In the genomic region with DNA sequence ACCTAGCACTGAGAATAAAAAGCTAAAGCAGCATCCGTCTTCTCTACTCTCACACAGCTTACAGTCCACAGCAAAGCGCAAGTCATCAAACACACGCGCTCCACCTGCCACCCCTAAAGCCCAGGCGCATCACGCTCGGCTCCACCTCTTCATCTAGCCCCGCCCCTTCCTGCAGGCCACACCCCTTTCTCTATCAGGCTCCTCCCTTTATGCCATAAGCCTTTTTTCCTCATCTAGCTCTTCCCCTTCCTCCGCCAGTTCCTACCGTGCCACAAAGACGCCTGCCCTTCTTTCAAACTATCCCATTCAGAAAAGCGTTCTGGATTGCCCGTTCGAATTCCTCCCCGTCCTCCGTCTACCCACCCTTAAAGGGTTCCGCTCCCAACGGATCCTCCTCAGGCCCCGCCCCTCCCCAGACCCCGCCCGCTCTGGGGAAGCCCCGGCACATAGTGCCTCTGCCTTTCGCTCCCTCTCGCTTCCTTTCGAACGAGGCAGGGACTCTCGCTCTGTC, we compare ENCODE assay signal across 8 cellular contexts. TPM values are rescaled to one million over a fixed set of nuclear protein-coding genes. Genes with fewer than 3 reads are reported as not detected.
DNase-seq lines count a peak whose midpoint lies in the region; ATAC-seq and TF ChIP-seq lines count a peak whose summit lies in the region.

No MANE protein-coding gene starts in this region.

- H3K36me3 ChIP-seq in PC-3 (ENCODE audit: low read depth, low read length) (no peaks in the 10 kb centered on the region), fibroblast of lung (ENCODE audit: control insufficient read depth, insufficient read depth, low read length) (no peaks in the 10 kb centered on the region)

- H3K4me2 ChIP-seq in PC-3 (ENCODE audit: low read length) (peak overlapping the region; percentile 83), fibroblast of lung (ENCODE audit: extremely low read depth, insufficient read depth, low read length) (peak overlapping the region; percentile 100)

- no peaks in the 10 kb centered on the region for H3K9me2 ChIP-seq in PC-3 (replicated peaks; ENCODE audit: low read length)

- H3K4me3 ChIP-seq in PC-3 (ENCODE audit: low read length) (peak overlapping the region; percentile 77), fibroblast of lung (replicated peaks in 1 of 4; ENCODE audit: control extremely low read depth in 1 of 4, insufficient read depth in 1 of 4, low read depth in 3 of 4, low read length in 4 of 4) (peak overlapping the region; percentile 66 to 89 (median 82))

- TF ChIP-seq CTCF in PC-3 (conservative IDR thresholded peaks at IDR 0.05; ENCODE audit: low read depth, low read length) (no peak), fibroblast of lung (conservative IDR thresholded peaks at IDR 0.05 in 1 of 2, IDR thresholded peaks at IDR 0.05 in 1 of 2; ENCODE audit: low read depth in 1 of 2, low read length in 2 of 2) (no peak), natural killer cell (IDR thresholded peaks at IDR 0.05) (no peak)

- ATAC-seq in GM21825 (IDR thresholded peaks at IDR 0.05; ENCODE audit: unreplicated experiment) (peak; percentile 75), PC-3 (peak; percentile 81), natural killer cell (peak; percentile 85 to 93 (median 87))

- POLR2A ChIA-PET in PC-3 (lab: Charles Lee; ENCODE audit: unreplicated experiment), result no interaction called here

- H3K4me3 Mint-ChIP-seq in activated T-cell treated with anti-CD3 and anti-CD28 coated beads, Interleukin-2, amount 50 U/mL, for 24 hours, result no peak overlapping the region
- no peak overlapping the region for H3K4me3 Mint-ChIP-seq in natural killer cell

- no peaks in the 10 kb centered on the region for H3F3A ChIP-seq in PC-3 (ENCODE audit: low read length, unreplicated experiment)

- H3K4me1 Mint-ChIP-seq in activated T-cell treated with anti-CD3 and anti-CD28 coated beads, Interleukin-2, amount 50 U/mL, for 24 hours (ENCODE audit: low read depth), result peaks cover 5% of the 10 kb centered on the region
- no peaks in the 10 kb centered on the region for H3K4me1 Mint-ChIP-seq in natural killer cell

- H2AFZ ChIP-seq in PC-3 (ENCODE audit: low read length), result peak overlapping the region; percentile 93
- peak overlapping the region; percentile 97 for H2AFZ ChIP-seq in fibroblast of lung (ENCODE audit: low read length)

- H3K27ac ChIP-seq in PC-3 (ENCODE audit: low read length) (peak overlapping the region; percentile 41), fibroblast of lung (ENCODE audit: insufficient read depth, low read length) (peak overlapping the region; percentile 97)

- H3K4me1 ChIP-seq in PC-3 (ENCODE audit: insufficient read depth, low read length) (peaks cover 12% of the 10 kb centered on the region), fibroblast of lung (ENCODE audit: control insufficient read depth, extremely low read depth, insufficient read depth, low read length) (peaks cover 2% of the 10 kb centered on the region)

- intact Hi-C loops in PC-3 (cut with micrococcal nuclease), result loop anchor here (2.0 to 5.0 kb wide), 3 partner anchors 18 to 72 kb away; a partner anchor contains a TSS
- intact Hi-C loops in natural killer cell (cut with micrococcal nuclease), result loop anchor here (1.0 kb wide), 3 partner anchors 20 to 69 kb away; a partner anchor contains a TSS

- no TSS peak for BruUV-seq in PC-3 (replicated peaks; lab: Mats Ljungman, UMichigan)

- DNase-seq in DMS153 (lab: John Stamatoyannopoulos, UW) (peak; percentile 82), KG1 (lab: John Stamatoyannopoulos, UW) (peak; percentile 77), PC-3 (peak; percentile 73), fibroblast of lung (ENCODE audit: low read depth in 2 of 2) (peak in 1 of 2 donors; percentile 87), natural killer cell (peak; percentile 96)
- DNase-seq in activated T-cell treated with anti-CD3 and anti-CD28 coated beads, Interleukin-2, amount 50 U/mL, for 24 hours, result peak; percentile 97
- peak; percentile 92 to 100 (median 98) for DNase-seq in stimulated activated naive CD4-positive, alpha-beta T cell (lab: John Stamatoyannopoulos, UW)

- H3K79me2 ChIP-seq in PC-3 (ENCODE audit: low read length) (no peaks in the 10 kb centered on the region), fibroblast of lung (ENCODE audit: control insufficient read depth, insufficient read depth, low read length) (no peaks in the 10 kb centered on the region)

- H4K20me1 ChIP-seq in PC-3 (ENCODE audit: low read length) (no peaks in the 10 kb centered on the region), fibroblast of lung (ENCODE audit: control insufficient read depth, extremely low read depth, insufficient read depth, low read length) (no peaks in the 10 kb centered on the region)

- H3K27me3 ChIP-seq in PC-3 (ENCODE audit: low read length) (no peaks in the 10 kb centered on the region), fibroblast of lung (ENCODE audit: control insufficient read depth, insufficient read depth, low read length) (no peaks in the 10 kb centered on the region)

- CTCF ChIA-PET in PC-3 (lab: Charles Lee), result interaction anchor here (1.0 kb wide), 1 partner anchor 41 kb away, joined by 3 read pairs; a partner anchor contains a TSS

- H3K9me3 ChIP-seq in PC-3 (ENCODE audit: low read length) (no peaks in the 10 kb centered on the region), fibroblast of lung (ENCODE audit: control insufficient read depth, insufficient read depth, low read depth, low read length) (no peaks in the 10 kb centered on the region)

- H3K9me3 Mint-ChIP-seq in activated T-cell treated with anti-CD3 and anti-CD28 coated beads, Interleukin-2, amount 50 U/mL, for 24 hours, result no peaks in the 10 kb centered on the region
- no peaks in the 10 kb centered on the region for H3K9me3 Mint-ChIP-seq in natural killer cell

- H3K27me3 Mint-ChIP-seq in activated T-cell treated with anti-CD3 and anti-CD28 coated beads, Interleukin-2, amount 50 U/mL, for 24 hours, result no peaks in the 10 kb centered on the region
- peaks cover 5 to 21% of the 10 kb centered on the region in 2 donors for H3K27me3 Mint-ChIP-seq in natural killer cell (ENCODE audit: low read depth in 2 of 2)

- H3K27ac Mint-ChIP-seq in activated T-cell treated with anti-CD3 and anti-CD28 coated beads, Interleukin-2, amount 50 U/mL, for 24 hours, result no peak overlapping the region
- H3K27ac Mint-ChIP-seq in natural killer cell, result no peak overlapping the region

- peaks cover 3% of the 10 kb centered on the region for H3K36me3 Mint-ChIP-seq in activated T-cell treated with anti-CD3 and anti-CD28 coated beads, Interleukin-2, amount 50 U/mL, for 24 hours (ENCODE audit: low read depth)
- no peaks in the 10 kb centered on the region for H3K36me3 Mint-ChIP-seq in natural killer cell

- H3K9ac ChIP-seq in PC-3 (ENCODE audit: low read length), result peak overlapping the region; percentile 78
- H3K9ac ChIP-seq in fibroblast of lung (ENCODE audit: insufficient read depth, low read length), result peak overlapping the region; percentile 92

RNA-seq across cellular contexts. Expression of a gene that starts 0.4 kb away (rescaled TPM):
- total RNA-seq in PC-3 (2014; rRNA removed), result 0.73 TPM in 1 of 2 replicates, not detected in the other
- 0.51 TPM in 1 of 2 replicates, not detected in the other for total RNA-seq in fibroblast of lung
- polyA plus RNA-seq in fibroblast of lung, result 0.24 and 0.33 TPM in 2 replicates
- 0.14 and 0.15 TPM in 2 replicates for polyA plus RNA-seq in fibroblast of lung (2012)
- polyA minus RNA-seq in fibroblast of lung (ENCODE audit: low replicate concordance), result not detected in 2 replicates
- not detected for total RNA-seq in natural killer cell

RNA-seq across cellular contexts. Expression of a gene that starts 19.6 kb away (rescaled TPM):
- total RNA-seq in PC-3 (2014; rRNA removed) (36.1 and 47.5 TPM in 2 replicates), fibroblast of lung (15.0 and 15.4 TPM in 2 replicates), natural killer cell (1 to 10 TPM; 2.6 to 4.3 (median 2.7) TPM)
- polyA plus RNA-seq in fibroblast of lung, result 29.9 and 30.3 TPM in 2 replicates
- polyA plus RNA-seq in fibroblast of lung (2012), result 31.4 and 33.5 TPM in 2 replicates
- polyA minus RNA-seq in fibroblast of lung (ENCODE audit: low replicate concordance), result not detected in 2 replicates

RNA-seq across cellular contexts. Expression of a gene that starts 41.0 kb away (rescaled TPM):
- total RNA-seq in PC-3 (2014; rRNA removed) (34.7 and 35.4 TPM in 2 replicates), fibroblast of lung (52.8 and 56.8 TPM in 2 replicates), natural killer cell (10 to 100 TPM; 35.3 to 51.8 (median 39.9) TPM)
- 38.1 and 43.8 TPM in 2 replicates for polyA plus RNA-seq in fibroblast of lung
- polyA plus RNA-seq in fibroblast of lung (2012), result 23.2 and 23.9 TPM in 2 replicates
- 13.4 and 17.4 TPM in 2 replicates for polyA minus RNA-seq in fibroblast of lung (ENCODE audit: low replicate concordance)
